Comparison of ENCODE assay signal across 17 cellular contexts in genomic region chr5:106418196-106418595, GRCh38.
DNase-seq lines count a peak whose midpoint lies in the region; TF ChIP-seq lines count a peak whose summit lies in the region.
"Had no signal": no experiment of that assay in that cellular context is flagged by ENCODE, and none has a peak within 500 bp of the region (broad histone marks: within the 10 kb centered on the region; RNA-seq: fewer than 3 reads in every experiment).

No MANE protein-coding gene starts in this region.

- H3K9me3 ChIP-seq in osteoblast (ENCODE audit: low read depth, low read length): no peaks in the 10 kb centered on the region
- H3K9me3 ChIP-seq: A549 had no signal

- H3K4me2 ChIP-seq in osteoblast (ENCODE audit: insufficient read depth, low read length): no peak overlapping the region
- H3K4me2 ChIP-seq: A549 had no signal

- H3K79me2 ChIP-seq in osteoblast (ENCODE audit: insufficient read depth, low read length): no peaks in the 10 kb centered on the region

- TF ChIP-seq CTCF in choroid plexus epithelial cell (conservative IDR thresholded peaks at IDR 0.05; ENCODE audit: low read depth, low read length): no peak
- TF ChIP-seq CTCF in osteoblast (IDR thresholded peaks at IDR 0.05; ENCODE audit: extremely low read depth, low read depth, low read length): no peak

- no peaks in the 10 kb centered on the region for H3K36me3 ChIP-seq in osteoblast (ENCODE audit: insufficient read depth, low read length)

- H3K4me3 ChIP-seq in choroid plexus epithelial cell (ENCODE audit: low read depth, low read length): no peak overlapping the region
- no peak overlapping the region for H3K4me3 ChIP-seq in osteoblast (ENCODE audit: insufficient read depth, low read length)
- H3K4me3 ChIP-seq: A549, GM23248 had no signal

- H3K4me1 ChIP-seq in osteoblast (ENCODE audit: insufficient read depth, low read length): peaks cover 20% of the 10 kb centered on the region
- H3K4me1 ChIP-seq: A549 had no signal

- no peak overlapping the region for H3K27ac ChIP-seq in osteoblast (ENCODE audit: low read depth, low read length)
- H3K27ac ChIP-seq in substantia nigra (ENCODE audit: low read depth, low read length, poor library complexity, severe bottlenecking): no peak overlapping the region
- H3K27ac ChIP-seq: A549, GM23248 had no signal

- H3K27me3 ChIP-seq in osteoblast (ENCODE audit: insufficient read depth, low read length): no peaks in the 10 kb centered on the region

- no peak overlapping the region for H2AFZ ChIP-seq in osteoblast (ENCODE audit: low read length)
- H2AFZ ChIP-seq: GM23248 had no signal

- DNase-seq in Daoy (ENCODE audit: low read depth) (peak; percentile 15), RPMI7951 (ENCODE audit: low read depth) (peak; percentile 55), choroid plexus epithelial cell (ENCODE audit: low read depth) (peak; percentile 34), osteoblast (ENCODE audit: insufficient read length, low spot score, missing footprints) (peak; percentile 91), substantia nigra (lab: John Stamatoyannopoulos, UW) (no peak), D341Med (ENCODE audit: low spot score) (no peak), AG08395 (ENCODE audit: low spot score) (no peak)
- DNase-seq: COR-L47, GM23248, KBM-7, NCI-H1436, NCI-H2029, NCI-H2171, NCI-H446, NCI-H69, PC-3 had no signal

- H4K20me1 ChIP-seq in osteoblast (ENCODE audit: insufficient read depth, low read length): no peaks in the 10 kb centered on the region

Comparison
In these comparisons a context has a peak if more than half of its experiments do, and no peak if none do; other contexts are left out.
1. DNase-seq: peak in Daoy (single experiment), RPMI7951 (single experiment), choroid plexus epithelial cell (single experiment) and osteoblast (single experiment); none in substantia nigra (0 of 49), D341Med (single experiment) and AG08395 (single experiment).